22 cellular contexts compared by ENCODE assay signal in genomic region chr6:123769431-123769830, GRCh38. TPM values are rescaled to one million over a fixed set of nuclear protein-coding genes. Genes with fewer than 3 reads are reported as not detected.
"Had no signal": no experiment of that assay in that cellular context is flagged by ENCODE, and none has a peak within 500 bp of the region (broad histone marks: within the 10 kb centered on the region; RNA-seq: fewer than 3 reads in every experiment).

No MANE protein-coding gene starts in this region.

- H3K4me1 Mint-ChIP-seq: activated naive CD8-positive, alpha-beta T cell treated with anti-CD3 and anti-CD28 coated beads, Interleukin-2, amount 50 U/mL, for 24 hours; activated T-helper 17 cell treated with anti-CD3 and anti-CD28 coated beads, Interleukin-2, amount 50 U/mL, for 72 hours had no signal

- H3K27me3 Mint-ChIP-seq: activated naive CD8-positive, alpha-beta T cell treated with anti-CD3 and anti-CD28 coated beads, Interleukin-2, amount 50 U/mL, for 24 hours; activated T-helper 17 cell treated with anti-CD3 and anti-CD28 coated beads, Interleukin-2, amount 50 U/mL, for 72 hours; stimulated activated naive CD8-positive, alpha-beta T cell treated with anti-CD3 and anti-CD28 coated beads, Interleukin-15, Interleukin-2, amounts not matched to agents 100 ng/mL and 50 ng/mL, for 24 hours had no signal

- DNase-seq: activated CD4-positive, alpha-beta T cell treated with anti-CD3 and anti-CD28 coated beads for 1 hour; activated CD4-positive, alpha-beta T cell treated with anti-CD3 and anti-CD28 coated beads, Interleukin-2, amount 50 U/mL, for 4 hours; activated naive CD4-positive, alpha-beta T cell treated with anti-CD3 and anti-CD28 coated beads for 36 hours; activated naive CD8-positive, alpha-beta T cell treated with anti-CD3 and anti-CD28 coated beads, Interleukin-2, amount 50 U/mL, for 24 hours; activated T-cell treated with anti-CD3 and anti-CD28 coated beads for 4 hours; aorta; cortex of kidney; effector CD4-positive, alpha-beta T cell; left colon; midbrain; psoas muscle; right lobe of liver; stimulated activated CD4-positive, alpha-beta T cell treated with anti-CD3 and anti-CD28 coated beads, Interleukin-4, amount 100 ng/mL, for 4 hours; stimulated activated CD8-positive, alpha-beta memory T cell treated with anti-CD3 and anti-CD28 coated beads, Interleukin-4, amount 100 ng/mL, for 48 hours; upper lobe of right lung had no signal

- ATAC-seq: activated naive CD8-positive, alpha-beta T cell treated with anti-CD3 and anti-CD28 coated beads, Interleukin-2, amount 50 U/mL, for 24 hours; activated T-helper 17 cell treated with anti-CD3 and anti-CD28 coated beads, Interleukin-2, amount 50 U/mL, for 72 hours; left colon; psoas muscle; right lobe of liver; upper lobe of right lung had no signal

- H3K27ac Mint-ChIP-seq: activated naive CD4-positive, alpha-beta T cell treated with anti-CD3 and anti-CD28 coated beads for 36 hours; activated naive CD8-positive, alpha-beta T cell treated with anti-CD3 and anti-CD28 coated beads, Interleukin-2, amount 50 U/mL, for 24 hours; activated T-helper 17 cell treated with anti-CD3 and anti-CD28 coated beads, Interleukin-2, amount 50 U/mL, for 72 hours; stimulated activated naive CD8-positive, alpha-beta T cell treated with anti-CD3 and anti-CD28 coated beads, Interleukin-15, Interleukin-2, amounts not matched to agents 100 ng/mL and 50 ng/mL, for 24 hours had no signal

- H3K4me1 ChIP-seq: esophagus muscularis mucosa, psoas muscle, right lobe of liver, upper lobe of right lung had no signal

- H3K27me3 ChIP-seq: esophagus muscularis mucosa, hepatocyte, right lobe of liver, upper lobe of right lung had no signal

- H3K9me3 ChIP-seq: esophagus muscularis mucosa, psoas muscle, right lobe of liver, upper lobe of right lung had no signal

- H3K27ac ChIP-seq: esophagus muscularis mucosa, hepatocyte, psoas muscle, right lobe of liver, upper lobe of right lung had no signal

- H3K9me3 Mint-ChIP-seq: activated naive CD4-positive, alpha-beta T cell treated with anti-CD3 and anti-CD28 coated beads for 36 hours; activated naive CD8-positive, alpha-beta T cell treated with anti-CD3 and anti-CD28 coated beads, Interleukin-2, amount 50 U/mL, for 24 hours; activated T-helper 17 cell treated with anti-CD3 and anti-CD28 coated beads, Interleukin-2, amount 50 U/mL, for 72 hours; stimulated activated naive CD8-positive, alpha-beta T cell treated with anti-CD3 and anti-CD28 coated beads, Interleukin-15, Interleukin-2, amounts not matched to agents 100 ng/mL and 50 ng/mL, for 24 hours had no signal

- H3K36me3 ChIP-seq: esophagus muscularis mucosa, right lobe of liver, upper lobe of right lung had no signal

- H3K4me3 ChIP-seq: esophagus muscularis mucosa, hepatocyte, psoas muscle, right lobe of liver, smooth muscle cell, upper lobe of right lung had no signal

- H3K4me3 Mint-ChIP-seq: activated naive CD4-positive, alpha-beta T cell treated with anti-CD3 and anti-CD28 coated beads for 36 hours; activated naive CD8-positive, alpha-beta T cell treated with anti-CD3 and anti-CD28 coated beads, Interleukin-2, amount 50 U/mL, for 24 hours; activated T-helper 17 cell treated with anti-CD3 and anti-CD28 coated beads, Interleukin-2, amount 50 U/mL, for 72 hours; stimulated activated naive CD8-positive, alpha-beta T cell treated with anti-CD3 and anti-CD28 coated beads, Interleukin-15, Interleukin-2, amounts not matched to agents 100 ng/mL and 50 ng/mL, for 24 hours had no signal

RNA-seq across cellular contexts. Expression of gene NKAIN2, which starts 34.2 kb away (rescaled TPM):
- total RNA-seq: activated naive CD4-positive, alpha-beta T cell treated with anti-CD3 and anti-CD28 coated beads for 36 hours; activated T-helper 17 cell treated with anti-CD3 and anti-CD28 coated beads, Interleukin-2, amount 50 U/mL, for 72 hours; lung microvascular endothelial cell; omental fat pad; upper lobe of right lung had no signal
- polyA plus RNA-seq: aorta, smooth muscle cell had no signal
